In genomic region chr19:12668346-12668745, GRCh38 we compare ENCODE assay signal across 9 cellular contexts. TPM values are rescaled to one million over a fixed set of nuclear protein-coding genes. Genes with fewer than 3 reads are reported as not detected.
DNase-seq lines count a peak whose midpoint lies in the region; ATAC-seq and TF ChIP-seq lines count a peak whose summit lies in the region.
"Had no signal": no experiment of that assay in that cellular context is flagged by ENCODE, and none has a peak within 500 bp of the region (broad histone marks: within the 10 kb centered on the region; RNA-seq: fewer than 3 reads in every experiment).

No MANE protein-coding gene starts in this region.

- peak overlapping the region; percentile 95 for H3K4me2 ChIP-seq in skeletal muscle satellite cell (ENCODE audit: low read length)

- no peak for DNase-seq in H7
- DNase-seq in WTC11 (ENCODE audit: low spot score): no peak
- no peak for DNase-seq in glutamatergic neuron
- DNase-seq in EL: no peak
- DNase-seq in NCI-H2196 treated with DMSO at 0.1 percent for 48 hours (lab: John Stamatoyannopoulos, UW; ENCODE audit: unreplicated experiment): no peak
- no peak for DNase-seq in SW 1271 (lab: John Stamatoyannopoulos, UW)
- DNase-seq: kidney glomerular epithelial cell had no signal

- H3K4me3 Mint-ChIP-seq in WTC11 (peak overlapping the region; percentile 98), glutamatergic neuron (ENCODE audit: unreplicated experiment) (peak overlapping the region; percentile 99)

- no peaks in the 10 kb centered on the region for H3K27me3 Mint-ChIP-seq in WTC11 (ENCODE audit: low read depth)
- H3K27me3 Mint-ChIP-seq in glutamatergic neuron (ENCODE audit: unreplicated experiment): peaks cover 11% of the 10 kb centered on the region

- H3K4me1 Mint-ChIP-seq in WTC11: peaks cover 33% of the 10 kb centered on the region
- peaks cover 16% of the 10 kb centered on the region for H3K4me1 Mint-ChIP-seq in glutamatergic neuron (ENCODE audit: low read depth, unreplicated experiment)

- TF ChIP-seq CTCF in WTC11 (IDR thresholded peaks at IDR 0.05) (no peak), glutamatergic neuron (IDR thresholded peaks at IDR 0.05; ENCODE audit: partially characterized antibody, unreplicated experiment) (no peak)

- H3K36me3 ChIP-seq in H7 (replicated peaks; ENCODE audit: control insufficient read depth, insufficient read depth, low read length) (peaks cover 6% of the 10 kb centered on the region), skeletal muscle satellite cell (ENCODE audit: insufficient read depth, low read length) (peaks cover 8% of the 10 kb centered on the region)

- POLR2A ChIA-PET in WTC11 (lab: Charles Lee): interaction anchor here (1.4 kb wide), 1 partner anchor 184 kb away, joined by 3 read pairs; the partner anchor contains the start of gene ZNF709

- H3K9ac ChIP-seq in skeletal muscle satellite cell (ENCODE audit: low read depth, low read length): peak overlapping the region; percentile 94

- CTCF ChIA-PET in WTC11 (lab: Charles Lee): interaction anchor here (1.0 to 2.9 kb wide), 4 partner anchors 11 to 29 kb away, joined by 3 to 18 read pairs (median 4); no protein-coding TSS in a partner anchor

- H3K27ac Mint-ChIP-seq in WTC11 (peak overlapping the region; percentile 96), glutamatergic neuron (ENCODE audit: unreplicated experiment) (peak overlapping the region; percentile 100)

- ATAC-seq in WTC11: no peak
- ATAC-seq in GM21447 (IDR thresholded peaks at IDR 0.05; ENCODE audit: unreplicated experiment): no peak

- H3K4me1 ChIP-seq in skeletal muscle satellite cell (ENCODE audit: control insufficient read depth, insufficient read depth, low read length): peaks cover 17% of the 10 kb centered on the region

- no peaks in the 10 kb centered on the region for H3K9me3 ChIP-seq in skeletal muscle satellite cell (replicated peaks; ENCODE audit: low read length)

- peak overlapping the region; percentile 87 for H3K4me3 ChIP-seq in H7 (ENCODE audit: insufficient read depth, low read depth, low read length)
- H3K4me3 ChIP-seq in skeletal muscle satellite cell (ENCODE audit: low read length): peak overlapping the region; percentile 87

- peaks cover 9% of the 10 kb centered on the region for H3K36me3 Mint-ChIP-seq in WTC11
- H3K36me3 Mint-ChIP-seq in glutamatergic neuron (ENCODE audit: unreplicated experiment): no peaks in the 10 kb centered on the region

- no peaks in the 10 kb centered on the region for H3K9me3 Mint-ChIP-seq in WTC11
- H3K9me3 Mint-ChIP-seq in glutamatergic neuron (ENCODE audit: unreplicated experiment): peaks cover 8% of the 10 kb centered on the region

- H3K27me3 ChIP-seq in H7 (ENCODE audit: control insufficient read depth, insufficient read depth, low read length): no peaks in the 10 kb centered on the region
- no peaks in the 10 kb centered on the region for H3K27me3 ChIP-seq in skeletal muscle satellite cell (ENCODE audit: control insufficient read depth, insufficient read depth, low read length)

TF ChIP-seq in WTC11, 78 proteins besides CTCF, POLR2A, EP300 and RAD21:
- TF ChIP-seq ATF3 (CRISPR knock-in tag; conservative IDR thresholded peaks at IDR 0.05) (0 out of 2 replicates have a peak, but pooled peaks have one; percentile 5), ETV6 (CRISPR knock-in tag; IDR thresholded peaks at IDR 0.05) (no peak)

RNA-seq across cellular contexts. Expression of gene WDR83, which starts 1.7 kb away (rescaled TPM):
- 11.6 and 12.5 TPM in 2 replicates for total RNA-seq in H7 (2014; rRNA removed; shearing (Covaris generic))
- 21.8 to 26.3 TPM (median 23.7 TPM) in 3 replicates for total RNA-seq in WTC11 (2021)
- total RNA-seq in glutamatergic neuron (ENCODE audit: unreplicated experiment): 16.3 TPM
- 6.6 and 7.4 TPM in 2 replicates for total RNA-seq in skeletal muscle satellite cell (2012; rRNA removed)

RNA-seq across cellular contexts. Expression of gene MAN2B1, which starts 1.8 kb away (rescaled TPM):
- 58.4 and 71.2 TPM in 2 replicates for total RNA-seq in H7 (2014; rRNA removed; shearing (Covaris generic))
- total RNA-seq in WTC11 (2021) (69.2 to 73.4 TPM (median 72.0 TPM) in 3 replicates), glutamatergic neuron (ENCODE audit: unreplicated experiment) (72.2 TPM)
- 22.6 and 43.9 TPM in 2 replicates for total RNA-seq in skeletal muscle satellite cell (2012; rRNA removed)

RNA-seq across cellular contexts. Expression of gene DHPS, which starts 13.3 kb away (rescaled TPM):
- total RNA-seq in H7 (2014; rRNA removed; shearing (Covaris generic)): 83.1 and 86.4 TPM in 2 replicates
- total RNA-seq in WTC11 (2021) (93.3 to 115 TPM (median 104 TPM) in 3 replicates), glutamatergic neuron (ENCODE audit: unreplicated experiment) (116 TPM)
- 52.0 and 54.5 TPM in 2 replicates for total RNA-seq in skeletal muscle satellite cell (2012; rRNA removed)

RNA-seq across cellular contexts. Expression of gene GNG14, which starts 19.5 kb away (rescaled TPM):
- total RNA-seq in H7 (2014; rRNA removed; shearing (Covaris generic)): not detected in 2 replicates
- not detected in 3 replicates for total RNA-seq in WTC11 (2021)
- total RNA-seq in glutamatergic neuron (ENCODE audit: unreplicated experiment): not detected
- total RNA-seq in skeletal muscle satellite cell (2012; rRNA removed): not detected in 2 replicates

RNA-seq across cellular contexts. Expression of gene FBXW9, which starts 28.1 kb away (rescaled TPM):
- 15.3 and 21.2 TPM in 2 replicates for total RNA-seq in H7 (2014; rRNA removed; shearing (Covaris generic))
- total RNA-seq in WTC11 (2021) (13.7 to 16.0 TPM (median 15.2 TPM) in 3 replicates), glutamatergic neuron (ENCODE audit: unreplicated experiment) (7.4 TPM)
- total RNA-seq in skeletal muscle satellite cell (2012; rRNA removed): 16.4 and 17.2 TPM in 2 replicates
